20 cellular contexts compared by ENCODE assay signal in genomic region chr3:144129536-144130214, GRCh38.
DNase-seq lines count a peak whose midpoint lies in the region; ATAC-seq and TF ChIP-seq lines count a peak whose summit lies in the region.
"Had no signal": no experiment of that assay in that cellular context is flagged by ENCODE, and none has a peak within 500 bp of the region (broad histone marks: within the 10 kb centered on the region; RNA-seq: fewer than 3 reads in every experiment).

No MANE protein-coding gene starts in this region.

- H3K4me1 Mint-ChIP-seq in neural progenitor cell, result peaks cover 31% of the 10 kb centered on the region
- H3K4me1 Mint-ChIP-seq in T-helper 17 cell, result no peaks in the 10 kb centered on the region
- H3K4me1 Mint-ChIP-seq: CD14-positive monocyte had no signal

- peaks cover 19% of the 10 kb centered on the region for H3F3A ChIP-seq in neural progenitor cell (ENCODE audit: low read depth)

- ATAC-seq in T-helper 17 cell, result no peak
- ATAC-seq: body of pancreas, gastroesophageal sphincter, GM23338, HepG2, upper lobe of right lung had no signal

- H4K20me1 ChIP-seq in neural progenitor cell (ENCODE audit: low read depth), result no peaks in the 10 kb centered on the region

- 91% methylated on average over 6 of the region's 6 CpGs for WGBS in sigmoid colon, 2 donors

- H3K9me3 Mint-ChIP-seq in neural progenitor cell, result peaks cover 8% of the 10 kb centered on the region

- H3K4me3 Mint-ChIP-seq in neural progenitor cell (no peak overlapping the region), T-helper 17 cell (no peak overlapping the region)
- H3K4me3 Mint-ChIP-seq: activated naive CD8-positive, alpha-beta T cell; CD14-positive monocyte; GM23338 had no signal

- H3K27me3 ChIP-seq in WERI-Rb-1 (ENCODE audit: insufficient read depth, low read depth, severe bottlenecking), result no peaks in the 10 kb centered on the region
- H3K27me3 ChIP-seq in neural progenitor cell, result no peaks in the 10 kb centered on the region
- no peaks in the 10 kb centered on the region for H3K27me3 ChIP-seq in sigmoid colon
- H3K27me3 ChIP-seq: body of pancreas, gastroesophageal sphincter, upper lobe of right lung had no signal

- H3K36me3 ChIP-seq in WERI-Rb-1 (no peaks in the 10 kb centered on the region), neural progenitor cell (no peaks in the 10 kb centered on the region), sigmoid colon (no peaks in the 10 kb centered on the region)
- H3K36me3 ChIP-seq: gastroesophageal sphincter, upper lobe of right lung had no signal

- no peak for TF ChIP-seq EP300 in sigmoid colon (IDR thresholded peaks at IDR 0.05)

- H3K4me3 ChIP-seq in HFF-Myc (replicated peaks; ENCODE audit: low read depth, low read length) (no peak overlapping the region), WERI-Rb-1 (ENCODE audit: low read depth, low read length) (no peak overlapping the region), neural progenitor cell (no peak overlapping the region), sigmoid colon (no peak overlapping the region)
- H3K4me3 ChIP-seq: body of pancreas, gastroesophageal sphincter, GM23338, upper lobe of right lung had no signal

- no peak for TF ChIP-seq POLR2A in sigmoid colon (IDR thresholded peaks at IDR 0.05)

- H3K9me3 ChIP-seq in WERI-Rb-1 (ENCODE audit: severe bottlenecking) (peaks cover 10% of the 10 kb centered on the region), neural progenitor cell (ENCODE audit: low read depth) (no peaks in the 10 kb centered on the region), sigmoid colon (peaks cover 0 to 3% (median 0%) of the 10 kb centered on the region in 4 donors), T-helper 17 cell (ENCODE audit: control insufficient read depth, low read length, poor library complexity, severe bottlenecking) (peaks cover 4% of the 10 kb centered on the region)
- H3K9me3 ChIP-seq: body of pancreas, upper lobe of right lung had no signal

- no peak for TF ChIP-seq CTCF in HFF-Myc (IDR thresholded peaks at IDR 0.05; ENCODE audit: low read depth, low read length, missing control alignments)
- no peak for TF ChIP-seq CTCF in WERI-Rb-1 (IDR thresholded peaks at IDR 0.05; ENCODE audit: low read depth, low read length)
- no peak for TF ChIP-seq CTCF in neural progenitor cell (IDR thresholded peaks at IDR 0.05)
- TF ChIP-seq CTCF in sigmoid colon (IDR thresholded peaks at IDR 0.05), result no peak

- H3K27ac Mint-ChIP-seq in neural progenitor cell, result peak overlapping the region; percentile 24
- no peak overlapping the region for H3K27ac Mint-ChIP-seq in T-helper 17 cell
- H3K27ac Mint-ChIP-seq: activated naive CD8-positive, alpha-beta T cell; CD14-positive monocyte; GM23338 had no signal

- DNase-seq in activated CD4-positive, alpha-beta T cell treated with anti-CD3 and anti-CD28 coated beads, Interleukin-2, amount 50 U/mL, for 48 hours, result peak; percentile 5 to 21
- no peak for DNase-seq in activated CD4-positive, alpha-beta T cell treated with anti-CD3 and anti-CD28 coated beads for 1 hour
- DNase-seq in HFF-Myc (ENCODE audit: extremely low read depth, low read depth), result peak; percentile 14
- DNase-seq in WERI-Rb-1, result peak; percentile 68
- no peak for DNase-seq in neural progenitor cell (ENCODE audit: low spot score)
- no peak for DNase-seq in sigmoid colon
- DNase-seq in hypothalamus (lab: John Stamatoyannopoulos, UW), result no peak
- DNase-seq in T-helper 17 cell, result no peak
- DNase-seq: ACHN, body of pancreas, midbrain, NCI-H1436 treated with DMSO at 0.1 percent for 48 hours, NCI-H510A treated with DMSO at 0.1 percent for 48 hours, SHP77 treated with DMSO at 0.1 percent for 48 hours, upper lobe of right lung had no signal

- no peak overlapping the region for H3K4me2 ChIP-seq in neural progenitor cell
- H3K4me2 ChIP-seq: GM23338 had no signal

- no peaks in the 10 kb centered on the region for H3K79me2 ChIP-seq in neural progenitor cell (ENCODE audit: low read depth)

- H3K27ac ChIP-seq in WERI-Rb-1, result peak overlapping the region; percentile 84
- no peak overlapping the region for H3K27ac ChIP-seq in neural progenitor cell
- H3K27ac ChIP-seq in sigmoid colon, result no peak overlapping the region
- H3K27ac ChIP-seq: body of pancreas, gastroesophageal sphincter, upper lobe of right lung had no signal

- H2AFZ ChIP-seq in neural progenitor cell (replicated peaks), result no peak overlapping the region
- H2AFZ ChIP-seq: GM23338 had no signal

- peaks cover 25% of the 10 kb centered on the region for H3K4me1 ChIP-seq in neural progenitor cell
- peaks cover 0 to 4% (median 0%) of the 10 kb centered on the region in 4 donors for H3K4me1 ChIP-seq in sigmoid colon
- H3K4me1 ChIP-seq: gastroesophageal sphincter, upper lobe of right lung had no signal

- H3K27me3 Mint-ChIP-seq in neural progenitor cell (ENCODE audit: insufficient read depth, low read depth) (no peaks in the 10 kb centered on the region), T-helper 17 cell (no peaks in the 10 kb centered on the region)
- H3K27me3 Mint-ChIP-seq: activated naive CD8-positive, alpha-beta T cell had no signal

- H3K36me3 Mint-ChIP-seq in neural progenitor cell (peaks cover 2% of the 10 kb centered on the region), T-helper 17 cell (ENCODE audit: low read depth) (no peaks in the 10 kb centered on the region)
- H3K36me3 Mint-ChIP-seq: activated naive CD8-positive, alpha-beta T cell; CD14-positive monocyte had no signal

- intact Hi-C loops in sigmoid colon (cut with DNase I), result no loop called here

- no peak overlapping the region for H3K9ac ChIP-seq in neural progenitor cell

Comparison
In these comparisons a context has a peak if more than half of its experiments do, and no peak if none do; other contexts are left out.
1. DNase-seq: peak in activated CD4-positive, alpha-beta T cell treated with anti-CD3 and anti-CD28 coated beads, Interleukin-2, amount 50 U/mL, for 48 hours (2 of 2), HFF-Myc (single experiment) and WERI-Rb-1 (single experiment); none in activated CD4-positive, alpha-beta T cell treated with anti-CD3 and anti-CD28 coated beads for 1 hour (single experiment), neural progenitor cell (single experiment), sigmoid colon (single experiment), hypothalamus (0 of 51) and T-helper 17 cell (0 of 3).